Comparison of ENCODE assay signal across 8 cellular contexts in genomic region chr5:56123531-56124243, GRCh38.
DNase-seq lines count a peak whose midpoint lies in the region; ATAC-seq and TF ChIP-seq lines count a peak whose summit lies in the region.

No MANE protein-coding gene starts in this region.

- H3K4me3 ChIP-seq in HEK293 (ENCODE audit: low read depth, low read length) = no peak overlapping the region
- peak overlapping the region in 1 of 2 experiments; percentile 4; a peak in 1 of 4 replicates for H3K4me3 ChIP-seq in SK-N-SH (ENCODE audit: low read depth in 2 of 2, low read length in 1 of 2)
- H3K4me3 ChIP-seq in gastroesophageal sphincter = no peak overlapping the region

- TF ChIP-seq RAD21 in SK-N-SH (IDR thresholded peaks at IDR 0.05; ENCODE audit: low read length) = no peak

- TF ChIP-seq CTCF in HEK293 (tag by site-specific recombination; IDR thresholded peaks at IDR 0.05) (no peak), SK-N-SH (IDR thresholded peaks at IDR 0.05) (no peak), gastroesophageal sphincter (IDR thresholded peaks at IDR 0.05) (no peak)

- peak overlapping the region; percentile 58 for H3K9ac ChIP-seq in SK-N-SH

- peaks cover 18% of the 10 kb centered on the region for H3F3A ChIP-seq in SK-N-SH (replicated peaks; ENCODE audit: insufficient read depth)

- H2AFZ ChIP-seq in SK-N-SH (ENCODE audit: low read depth) = peak overlapping the region; percentile 7; the same call in 1 of the 2 replicates

- no peaks in the 10 kb centered on the region for H3K9me2 ChIP-seq in SK-N-SH

- peak in 1 of 2 experiments; percentile 87; a peak in 2 of 4 replicates for TF ChIP-seq EP300 in SK-N-SH (IDR thresholded peaks at IDR 0.05; ENCODE audit: borderline replicate concordance in 1 of 2, low read depth in 1 of 2, low read length in 1 of 2)
- TF ChIP-seq EP300 in gastroesophageal sphincter (IDR thresholded peaks at IDR 0.05) = no peak

- POLR2A ChIA-PET in HEK293 (lab: Yijun Ruan, JAX) (interaction anchor here (0.6 to 1.4 kb wide), 8 partner anchors 9 to 187 kb away, joined by 3 to 9 read pairs (median 4); partner anchors contain the start of gene IL6ST), SK-N-SH (lab: Yijun Ruan, JAX) (no interaction called here)

- WGBS in SK-N-SH (ENCODE audit: low lambda C conversion rate) = 7% methylated on average over 8 of the region's 8 CpGs
- WGBS in gastroesophageal sphincter (ENCODE audit: low coverage in 1 of 2), 2 donors = 38 to 44% methylated on average over 3 to 5 of the region's 8 CpGs

- H3K9me3 ChIP-seq in HEK293 (ENCODE audit: control insufficient read depth, insufficient read depth, low read depth, low read length) (no peaks in the 10 kb centered on the region), SK-N-SH (no peaks in the 10 kb centered on the region), gastroesophageal sphincter (no peaks in the 10 kb centered on the region)

- H3K36me3 ChIP-seq in HEK293 (ENCODE audit: control insufficient read depth in 2 of 2, insufficient read depth in 1 of 2, low read length in 2 of 2) (no peaks in the 10 kb centered on the region), SK-N-SH (replicated peaks in 1 of 2; ENCODE audit: control insufficient read depth in 1 of 2, insufficient read depth in 2 of 2, low read length in 1 of 2) (no peaks in the 10 kb centered on the region), gastroesophageal sphincter (no peaks in the 10 kb centered on the region)

- no peak for TF ChIP-seq POLR2A in gastroesophageal sphincter (IDR thresholded peaks at IDR 0.05)

- H3K79me2 ChIP-seq in SK-N-SH (ENCODE audit: insufficient read depth) = no peaks in the 10 kb centered on the region

- ATAC-seq in gastroesophageal sphincter = peak; percentile 85
- no peak for ATAC-seq in HG02759 (IDR thresholded peaks at IDR 0.05; ENCODE audit: unreplicated experiment)

- CTCF ChIA-PET in HEK293 (lab: Yijun Ruan, JAX) (interaction anchor here (0.6 to 1.1 kb wide), 2 partner anchors 31 to 187 kb away, joined by 5 to 7 read pairs; no protein-coding TSS in a partner anchor), SK-N-SH (lab: Yijun Ruan, JAX) (interaction anchor here (1.2 to 1.5 kb wide), 2 partner anchors 16 to 187 kb away, joined by 3 read pairs; no protein-coding TSS in a partner anchor)

- H3K4me2 ChIP-seq in SK-N-SH = peak overlapping the region; percentile 46

- no peaks in the 10 kb centered on the region for H3K27me3 ChIP-seq in SK-N-SH (ENCODE audit: insufficient read depth)
- no peaks in the 10 kb centered on the region for H3K27me3 ChIP-seq in gastroesophageal sphincter

- DNase-seq in SK-N-SH (no peak), retina (peak; percentile 33), NCI-H187 treated with DMSO at 0.1 percent for 48 hours (lab: John Stamatoyannopoulos, UW) (no peak), NOMO-1 (lab: John Stamatoyannopoulos, UW; ENCODE audit: unreplicated experiment in 2 of 2) (no peak), T-helper 2 cell (no peak)

- H3K27ac ChIP-seq in HEK293 (ENCODE audit: extremely low read depth, low read depth, low read length) = peak overlapping the region; percentile 10; the same call in 1 of the 2 replicates
- peak overlapping the region; percentile 67 to 97; a peak in 3 of 4 replicates for H3K27ac ChIP-seq in SK-N-SH (ENCODE audit: low read depth in 2 of 2, low read length in 1 of 2)
- peak overlapping the region in 3 of 4 donors; percentile 50 to 61 (median 60) for H3K27ac ChIP-seq in gastroesophageal sphincter

- H3K4me1 ChIP-seq in HEK293 (ENCODE audit: control insufficient read depth, insufficient read depth, low read length) (peaks cover 13% of the 10 kb centered on the region; the same call in 1 of the 2 replicates), SK-N-SH (ENCODE audit: control insufficient read depth in 1 of 2, insufficient read depth in 2 of 2, low read depth in 1 of 2, low read length in 1 of 2) (peaks cover 13 to 17% of the 10 kb centered on the region in 2 experiments; a peak in 3 of 4 replicates), gastroesophageal sphincter (peaks cover 0 to 20% (median 0%) of the 10 kb centered on the region in 3 donors)

- H4K20me1 ChIP-seq in SK-N-SH (ENCODE audit: insufficient read depth) = no peaks in the 10 kb centered on the region

TF ChIP-seq in HEK293, 187 proteins besides CTCF, POLR2A, EP300 and RAD21 (continues in another document):
- TF ChIP-seq ZNF830 (tag by site-specific recombination; IDR thresholded peaks at IDR 0.05; ENCODE audit: low read depth) (no peak), ZNF624 (tag by site-specific recombination; IDR thresholded peaks at IDR 0.05) (no peak), ZNF391 (tag by site-specific recombination; IDR thresholded peaks at IDR 0.05; ENCODE audit: borderline replicate concordance, low read depth) (peak; percentile 55; the same call in 1 of the 2 replicates), ZNF560 (tag by site-specific recombination; IDR thresholded peaks at IDR 0.05; ENCODE audit: borderline replicate concordance) (no peak), ZNF211 (tag by site-specific recombination; IDR thresholded peaks at IDR 0.05; ENCODE audit: low read depth) (no peak), ZNF114 (tag by site-specific recombination; IDR thresholded peaks at IDR 0.05) (no peak), ZNF23 (tag by site-specific recombination; IDR thresholded peaks at IDR 0.05; ENCODE audit: borderline replicate concordance) (no peak), ZNF658 (tag by site-specific recombination; IDR thresholded peaks at IDR 0.05) (no peak), ZNF140 (tag by site-specific recombination; IDR thresholded peaks at IDR 0.05) (no peak), ZFHX2 (tag by site-specific recombination; conservative IDR thresholded peaks at IDR 0.05) (peak; percentile 94), ZNF311 (tag by site-specific recombination; IDR thresholded peaks at IDR 0.05; ENCODE audit: borderline replicate concordance) (no peak), WT1 (tag by site-specific recombination; IDR thresholded peaks at IDR 0.05) (peak; percentile 95), ZNF510 (tag by site-specific recombination; IDR thresholded peaks at IDR 0.05; ENCODE audit: insufficient replicate concordance) (no peak), ZNF426 (tag by site-specific recombination; IDR thresholded peaks at IDR 0.05) (no peak), ZNF530 (tag by site-specific recombination; IDR thresholded peaks at IDR 0.05; ENCODE audit: low read depth) (no peak)

TF ChIP-seq in SK-N-SH, 30 proteins besides CTCF, POLR2A, EP300 and RAD21 (continues in another document):
- peak; percentile 69 for TF ChIP-seq JUND (IDR thresholded peaks at IDR 0.05)
- TF ChIP-seq REST (IDR thresholded peaks at IDR 0.05; ENCODE audit: low read depth, low read length) = peak; percentile 34; the same call in 1 of the 2 replicates
- TF ChIP-seq TEAD4 (IDR thresholded peaks at IDR 0.05; ENCODE audit: borderline replicate concordance, insufficient read depth) = peak; percentile 90
- 0 out of 2 replicates have a peak, but pooled peaks have one; percentile 18 for TF ChIP-seq GABPA (IDR thresholded peaks at IDR 0.05; ENCODE audit: low read depth)
- no peak for TF ChIP-seq TAF1 (IDR thresholded peaks at IDR 0.05; ENCODE audit: borderline replicate concordance, low read depth, low read length)
- peak; percentile 95 for TF ChIP-seq PBX3 (IDR thresholded peaks at IDR 0.05)
- TF ChIP-seq YY1 (IDR thresholded peaks at IDR 0.05; ENCODE audit: low read depth) = 0 out of 2 replicates have a peak, but pooled peaks have one; percentile 49
- TF ChIP-seq SIN3A (IDR thresholded peaks at IDR 0.05; ENCODE audit: borderline replicate concordance, low read depth, low read length) = peak; percentile 66
- no peak for TF ChIP-seq MXI1 (IDR thresholded peaks at IDR 0.05; ENCODE audit: low read depth, low read length)
- TF ChIP-seq RXRA (IDR thresholded peaks at IDR 0.05; ENCODE audit: borderline replicate concordance, low read depth) = peak; percentile 69; the same call in 1 of the 2 replicates
- TF ChIP-seq SMC3 (IDR thresholded peaks at IDR 0.05; ENCODE audit: low read depth, low read length) = no peak
- peak; percentile 57 for TF ChIP-seq FOSL2 (IDR thresholded peaks at IDR 0.05; ENCODE audit: borderline replicate concordance, low read depth)

Comparison
In these comparisons a context has a peak if more than half of its experiments do, and no peak if none do; other contexts are left out.
1. H3K27ac ChIP-seq: peak in every context shown above with its lines; median percentile 82 in SK-N-SH; 60 in gastroesophageal sphincter; 10 in HEK293.
2. Of the 4 proteins assayed by ChIP-seq in both HEK293 and SK-N-SH: peak only in HEK293: none; only in SK-N-SH: PBX3 and REST; in both: YY1; in neither: 1.